In genomic region chr1:103129255-103129654, GRCh38 we compare ENCODE assay signal across 27 cellular contexts. TPM values are rescaled to one million over a fixed set of nuclear protein-coding genes. Genes with fewer than 3 reads are reported as not detected.
DNase-seq lines count a peak whose midpoint lies in the region; ATAC-seq, FAIRE-seq and TF ChIP-seq lines count a peak whose summit lies in the region.
"Had no signal": no experiment of that assay in that cellular context is flagged by ENCODE, and none has a peak within 500 bp of the region (broad histone marks: within the 10 kb centered on the region; RNA-seq: fewer than 3 reads in every experiment).

No MANE protein-coding gene starts in this region.

- no peak for TF ChIP-seq CTCF in RWPE2 (IDR thresholded peaks at IDR 0.05; ENCODE audit: poor library complexity, severe bottlenecking)

- H4K91ac ChIP-seq in trophoblast cell (ENCODE audit: low read depth, low read length) = no peak overlapping the region

- H4K8ac ChIP-seq in trophoblast cell (ENCODE audit: low read depth, low read length) = no peak overlapping the region

- no peak overlapping the region for H3K18ac ChIP-seq in trophoblast cell (ENCODE audit: low read length)

- peaks cover 2% of the 10 kb centered on the region for H3K9me3 ChIP-seq in RWPE2 (ENCODE audit: severe bottlenecking)
- no peaks in the 10 kb centered on the region for H3K9me3 ChIP-seq in trophoblast cell (ENCODE audit: insufficient read depth, low read depth, low read length)
- H3K9me3 ChIP-seq: ascending aorta, BE2C, suprapubic skin had no signal

- H2BK12ac ChIP-seq in trophoblast cell (ENCODE audit: low read length) = no peak overlapping the region

- H3K27ac ChIP-seq in RWPE2 (ENCODE audit: poor library complexity, severe bottlenecking) (peak overlapping the region; percentile 37), trophoblast cell (ENCODE audit: low read depth, low read length) (no peak overlapping the region)
- H3K27ac ChIP-seq: ascending aorta, coronary artery, skin epidermis, suprapubic skin, WERI-Rb-1 had no signal

- H3K4ac ChIP-seq in trophoblast cell (ENCODE audit: low read depth, low read length) = no peak overlapping the region

- H3K79me2 ChIP-seq in trophoblast cell (ENCODE audit: control insufficient read depth, insufficient read depth, low read length, poor library complexity) = no peaks in the 10 kb centered on the region

- no peak overlapping the region for H2BK120ac ChIP-seq in trophoblast cell (ENCODE audit: insufficient read depth, low read length, poor library complexity)

- H3K9ac ChIP-seq in trophoblast cell (ENCODE audit: low read length) = no peak overlapping the region

- DNase-seq in ELR (ENCODE audit: low read depth) (peak; percentile 84), RWPE2 (ENCODE audit: low spot score) (no peak), fibroblast of gingiva (ENCODE audit: low read depth) (peak; percentile 85), trophoblast cell (peak; percentile 67 to 87), NCI-H2227 (lab: John Stamatoyannopoulos, UW; ENCODE audit: unreplicated experiment) (no peak), HTR-8/SVneo (ENCODE audit: insufficient read length, low spot score) (no peak), frontal cortex (ENCODE audit: low spot score in 2 of 2) (no peak)
- DNase-seq: activated CD4-positive, alpha-beta memory T cell treated with anti-CD3 and anti-CD28 coated beads for 36 hours; activated naive CD4-positive, alpha-beta T cell treated with anti-CD3 and anti-CD28 coated beads for 36 hours; activated T-cell treated with anti-CD3 and anti-CD28 coated beads, Interleukin-2, amount 50 U/mL, for 1 hour; BE2C; head of caudate nucleus; naive B cell; NCI-H1694 treated with DMSO at 0.1 percent for 48 hours; NCI-H446 treated with DMSO at 0.1 percent for 48 hours; T-helper 1 cell; WERI-Rb-1 had no signal

- H3K4me1 ChIP-seq in RWPE2 (ENCODE audit: insufficient read depth, poor library complexity, severe bottlenecking) = peaks cover 2% of the 10 kb centered on the region
- no peaks in the 10 kb centered on the region for H3K4me1 ChIP-seq in trophoblast cell (ENCODE audit: control insufficient read depth in 1 of 2, insufficient read depth in 2 of 2, low read length in 2 of 2)
- H3K4me1 ChIP-seq: ascending aorta, BE2C, suprapubic skin had no signal

- no peaks in the 10 kb centered on the region for H3K79me1 ChIP-seq in trophoblast cell (ENCODE audit: low read length)

- WGBS in trophoblast cell (ENCODE audit: extremely low coverage, insufficient coverage, insufficient read length) = no CpG with 5 or more reads among the region's 1 CpG

- FAIRE-seq in HTR-8/SVneo (lab: Jason Lieb, UNC) (no peak), frontal cortex (lab: Jason Lieb, UNC) (no peak)
- FAIRE-seq: endothelial cell of umbilical vein, GM12892, HepG2 had no signal

- H3K14ac ChIP-seq in trophoblast cell (ENCODE audit: low read length) = no peak overlapping the region

- ATAC-seq in RWPE2 (ENCODE audit: low read depth) (peak; percentile 94), HG02759 (IDR thresholded peaks at IDR 0.05; ENCODE audit: unreplicated experiment) (no peak)
- ATAC-seq: HepG2, Right ventricle myocardium inferior had no signal

- H3K23ac ChIP-seq in trophoblast cell (ENCODE audit: low read length) = no peak overlapping the region

- H4K12ac ChIP-seq in trophoblast cell (ENCODE audit: low read depth, low read length) = no peak overlapping the region

- H2AK5ac ChIP-seq in trophoblast cell (ENCODE audit: low read length) = no peak overlapping the region

- no peak overlapping the region for H3K4me3 ChIP-seq in RWPE2 (ENCODE audit: severe bottlenecking)
- H3K4me3 ChIP-seq in trophoblast cell (ENCODE audit: low read depth, low read length) = no peak overlapping the region
- H3K4me3 ChIP-seq: ascending aorta, coronary artery, lung, skin epidermis, suprapubic skin had no signal

- H3K27me3 ChIP-seq in RWPE2 (ENCODE audit: insufficient read depth, poor library complexity, severe bottlenecking) (no peaks in the 10 kb centered on the region), trophoblast cell (ENCODE audit: insufficient read depth, low read length) (no peaks in the 10 kb centered on the region)
- H3K27me3 ChIP-seq: ascending aorta, BE2C, suprapubic skin had no signal

- H3K4me2 ChIP-seq in trophoblast cell (ENCODE audit: low read length) = no peak overlapping the region

- no peak overlapping the region for H2BK5ac ChIP-seq in trophoblast cell (ENCODE audit: low read depth, low read length, poor library complexity)

- no peak overlapping the region for H2AFZ ChIP-seq in trophoblast cell (ENCODE audit: insufficient read depth, low read length, poor library complexity)

- H3K36me3 ChIP-seq in RWPE2 (ENCODE audit: low read depth) (no peaks in the 10 kb centered on the region), trophoblast cell (ENCODE audit: control insufficient read depth in 1 of 2, insufficient read depth in 2 of 2, low read length in 2 of 2) (no peaks in the 10 kb centered on the region)
- H3K36me3 ChIP-seq: ascending aorta, BE2C, suprapubic skin, WERI-Rb-1 had no signal

RNA-seq across cellular contexts. Expression of gene COL11A1, which starts 20.9 kb away (rescaled TPM):
- 67.5 and 80.3 TPM in 2 replicates for polyA plus RNA-seq in trophoblast cell (2013)
- 20.0 TPM for total RNA-seq in frontal cortex
- total RNA-seq: activated CD4-positive, alpha-beta memory T cell treated with anti-CD3 and anti-CD28 coated beads for 36 hours; activated naive CD4-positive, alpha-beta T cell treated with anti-CD3 and anti-CD28 coated beads for 36 hours; ascending aorta; endothelial cell of umbilical vein; HepG2; Right ventricle myocardium inferior had no signal
- polyA plus RNA-seq: endothelial cell of umbilical vein, HepG2 had no signal

Comparison
In these comparisons a context has a peak if more than half of its experiments do, and no peak if none do; other contexts are left out.
1. DNase-seq: peak in ELR (single experiment), fibroblast of gingiva (single experiment) and trophoblast cell (2 of 2); none in RWPE2 (single experiment), NCI-H2227 (single experiment), HTR-8/SVneo (single experiment) and frontal cortex (0 of 2).